20 cellular contexts compared by ENCODE assay signal in the genomic region with DNA sequence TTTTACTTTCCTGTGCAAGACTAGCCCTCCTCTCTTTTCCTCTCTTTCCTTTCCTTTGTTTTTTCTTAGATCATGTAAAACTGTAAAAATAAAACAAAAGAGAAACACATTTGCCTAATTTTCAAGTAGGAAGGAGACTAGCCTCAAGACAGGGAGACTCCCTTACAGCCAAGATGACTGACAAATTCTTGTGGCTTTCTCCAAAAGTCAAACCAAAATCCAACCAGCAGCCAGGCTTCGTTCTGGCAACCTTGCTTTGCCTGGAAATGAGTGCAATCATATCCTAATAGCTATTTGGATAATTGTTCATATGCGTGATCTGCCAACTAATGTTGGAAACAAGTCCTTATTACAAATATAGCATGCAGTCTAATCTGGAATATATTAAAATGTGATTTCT.
DNase-seq lines count a peak whose midpoint lies in the region; ATAC-seq and TF ChIP-seq lines count a peak whose summit lies in the region.
"Had no signal": no experiment of that assay in that cellular context is flagged by ENCODE, and none has a peak within 500 bp of the region (broad histone marks: within the 10 kb centered on the region; RNA-seq: fewer than 3 reads in every experiment).

No MANE protein-coding gene starts in this region.

- H3K27me3 ChIP-seq in mammary epithelial cell (ENCODE audit: insufficient read depth, low read length) (no peaks in the 10 kb centered on the region), adipocyte (replicated peaks; ENCODE audit: control insufficient read depth, insufficient read depth, low read length) (no peaks in the 10 kb centered on the region)

- no peak overlapping the region for H3K27ac Mint-ChIP-seq in MCF 10A (ENCODE audit: low read depth, unreplicated experiment)
- H3K27ac Mint-ChIP-seq in activated T-cell treated with anti-CD3 and anti-CD28 coated beads, Interleukin-2, amount 50 U/mL, for 72 hours = no peak overlapping the region
- H3K27ac Mint-ChIP-seq: CD4-positive, CD25-positive, alpha-beta regulatory T cell; H9 had no signal

- no peaks in the 10 kb centered on the region for H4K20me1 ChIP-seq in mammary epithelial cell (ENCODE audit: insufficient read depth, low read length)

- no peaks in the 10 kb centered on the region for H3K79me2 ChIP-seq in mammary epithelial cell (ENCODE audit: insufficient read depth, low read length)

- in situ Hi-C loops in mammary epithelial cell (cut with MboI; ENCODE audit: low sequenced_read_pairs in 2 of 2) = no loop called here

- CTCF ChIA-PET in mammary epithelial cell (lab: Charles Lee; ENCODE audit: low non-redundant PET) = no interaction called here
- CTCF ChIA-PET in MCF 10A (lab: Yijun Ruan, JAX) = interaction anchor here (0.9 kb wide), 1 partner anchor 52 kb away, joined by 3 read pairs; no protein-coding TSS in a partner anchor

- POLR2A ChIA-PET in MCF 10A (lab: Yijun Ruan, JAX) = interaction anchor here (0.9 kb wide), 1 partner anchor 382 kb away, joined by 3 read pairs; no protein-coding TSS in a partner anchor

- no TSS peak for BruUV-seq in mammary epithelial cell (replicated peaks; lab: Mats Ljungman, UMichigan)
- no TSS peak for BruUV-seq in MCF 10A (replicated peaks; lab: Mats Ljungman, UMichigan)

- H3K36me3 ChIP-seq in mammary epithelial cell (ENCODE audit: insufficient read depth, low read length) (no peaks in the 10 kb centered on the region), adipocyte (ENCODE audit: control insufficient read depth, insufficient read depth, low read length, severe bottlenecking) (no peaks in the 10 kb centered on the region)

- H3K9ac ChIP-seq in mammary epithelial cell (ENCODE audit: insufficient read depth, low read length) (no peak overlapping the region), adipocyte (ENCODE audit: low read length) (no peak overlapping the region)

- peak overlapping the region; percentile 34 for H2AFZ ChIP-seq in mammary epithelial cell (ENCODE audit: low read depth, low read length)

- TF ChIP-seq CTCF in mammary epithelial cell (conservative IDR thresholded peaks at IDR 0.05 in 1 of 2, IDR thresholded peaks at IDR 0.05 in 1 of 2; ENCODE audit: extremely low read depth in 1 of 2, insufficient read depth in 1 of 2, low read depth in 1 of 2, low read length in 2 of 2) = no peak
- no peak for TF ChIP-seq CTCF in MCF 10A (IDR thresholded peaks at IDR 0.05; ENCODE audit: unreplicated experiment)

- H3K4me1 Mint-ChIP-seq in MCF 10A (ENCODE audit: insufficient read depth, unreplicated experiment) = no peaks in the 10 kb centered on the region
- H3K4me1 Mint-ChIP-seq in activated T-cell treated with anti-CD3 and anti-CD28 coated beads, Interleukin-2, amount 50 U/mL, for 72 hours (ENCODE audit: low read depth) = no peaks in the 10 kb centered on the region
- H3K4me1 Mint-ChIP-seq: CD4-positive, CD25-positive, alpha-beta regulatory T cell; H9 had no signal

- peak overlapping the region; percentile 24 for H3K4me2 ChIP-seq in mammary epithelial cell (ENCODE audit: insufficient read depth, low read depth, low read length)

- dilution Hi-C loops in mammary epithelial cell (cut with HindIII; ENCODE audit: low sequenced_read_pairs) = no loop called here

- DNase-seq in mammary epithelial cell (no peak), MCF 10A (ENCODE audit: unreplicated experiment) (no peak), adipocyte (ENCODE audit: low read depth) (no peak), fibroblast of peridontal ligament (ENCODE audit: extremely low read depth) (peak; percentile 76), CD1c-positive myeloid dendritic cell (ENCODE audit: extremely low spot score) (no peak), iPS-NIHi11 (ENCODE audit: low spot score) (no peak)
- DNase-seq in activated T-cell treated with anti-CD3 and anti-CD28 coated beads, Interleukin-2, amount 50 U/mL, for 72 hours = no peak
- no peak for DNase-seq in stimulated activated naive CD4-positive, alpha-beta T cell (lab: John Stamatoyannopoulos, UW)
- DNase-seq: AML-193; Calu3; CD4-positive, CD25-positive, alpha-beta regulatory T cell; GDM1; H9; KG1; NCI-H1417 treated with DMSO at 0.1 percent for 48 hours; NCI-H2029; NCI-H510A treated with DMSO at 0.1 percent for 48 hours; SHP77 had no signal

- H3K9me3 ChIP-seq in mammary epithelial cell (replicated peaks; ENCODE audit: insufficient read depth, low read length) = no peaks in the 10 kb centered on the region
- H3K9me3 ChIP-seq in adipocyte (ENCODE audit: control insufficient read depth, low read length) = no peaks in the 10 kb centered on the region

- H3K4me3 ChIP-seq in mammary epithelial cell (replicated peaks in 1 of 3; ENCODE audit: insufficient read depth in 1 of 3, low read depth in 2 of 3, low read length in 3 of 3) (no peak overlapping the region), adipocyte (ENCODE audit: low read length) (peak overlapping the region; percentile 40)

- WGBS in mammary epithelial cell (ENCODE audit: low coverage, missing lambda C conversion rate) = 14% methylated on average over 2 of the region's 2 CpGs

- H3K4me1 ChIP-seq in mammary epithelial cell (ENCODE audit: insufficient read depth, low read length) (peaks cover 9% of the 10 kb centered on the region), adipocyte (ENCODE audit: control insufficient read depth, insufficient read depth, low read length) (peaks cover 18% of the 10 kb centered on the region)

- H3K27ac ChIP-seq in mammary epithelial cell (ENCODE audit: insufficient read depth, low read depth, low read length) = no peak overlapping the region
- H3K27ac ChIP-seq: 22Rv1 had no signal

- no peaks in the 10 kb centered on the region for H3K27me3 Mint-ChIP-seq in MCF 10A (ENCODE audit: insufficient read depth, unreplicated experiment)
- H3K27me3 Mint-ChIP-seq in activated T-cell treated with anti-CD3 and anti-CD28 coated beads, Interleukin-2, amount 50 U/mL, for 72 hours (ENCODE audit: low read depth) = no peaks in the 10 kb centered on the region
- H3K27me3 Mint-ChIP-seq: CD4-positive, CD25-positive, alpha-beta regulatory T cell had no signal

- H3K4me3 Mint-ChIP-seq in MCF 10A (ENCODE audit: unreplicated experiment) = no peak overlapping the region
- no peak overlapping the region for H3K4me3 Mint-ChIP-seq in activated T-cell treated with anti-CD3 and anti-CD28 coated beads, Interleukin-2, amount 50 U/mL, for 72 hours
- H3K4me3 Mint-ChIP-seq: CD4-positive, CD25-positive, alpha-beta regulatory T cell; H9 had no signal

- intact Hi-C loops in mammary epithelial cell (cut with micrococcal nuclease) (no loop called here), MCF 10A (cut with micrococcal nuclease) (no loop called here)

- no peak for ATAC-seq in activated T-cell treated with anti-CD3 and anti-CD28 coated beads, Interleukin-2, amount 50 U/mL, for 72 hours (replicated peaks in 1 of 2)
- ATAC-seq: Panc1 had no signal

- H3K9me3 Mint-ChIP-seq in MCF 10A (ENCODE audit: unreplicated experiment) = no peaks in the 10 kb centered on the region
- H3K9me3 Mint-ChIP-seq in activated T-cell treated with anti-CD3 and anti-CD28 coated beads, Interleukin-2, amount 50 U/mL, for 72 hours = peaks cover 3 to 4% of the 10 kb centered on the region in 2 donors
- H3K9me3 Mint-ChIP-seq: H9 had no signal

- H3K36me3 Mint-ChIP-seq in MCF 10A (ENCODE audit: insufficient read depth, unreplicated experiment) = no peaks in the 10 kb centered on the region
- no peaks in the 10 kb centered on the region for H3K36me3 Mint-ChIP-seq in activated T-cell treated with anti-CD3 and anti-CD28 coated beads, Interleukin-2, amount 50 U/mL, for 72 hours (ENCODE audit: insufficient read depth in 2 of 2)
- H3K36me3 Mint-ChIP-seq: CD4-positive, CD25-positive, alpha-beta regulatory T cell had no signal
